Comparison of ENCODE assay signal across 9 cellular contexts in the genomic region with DNA sequence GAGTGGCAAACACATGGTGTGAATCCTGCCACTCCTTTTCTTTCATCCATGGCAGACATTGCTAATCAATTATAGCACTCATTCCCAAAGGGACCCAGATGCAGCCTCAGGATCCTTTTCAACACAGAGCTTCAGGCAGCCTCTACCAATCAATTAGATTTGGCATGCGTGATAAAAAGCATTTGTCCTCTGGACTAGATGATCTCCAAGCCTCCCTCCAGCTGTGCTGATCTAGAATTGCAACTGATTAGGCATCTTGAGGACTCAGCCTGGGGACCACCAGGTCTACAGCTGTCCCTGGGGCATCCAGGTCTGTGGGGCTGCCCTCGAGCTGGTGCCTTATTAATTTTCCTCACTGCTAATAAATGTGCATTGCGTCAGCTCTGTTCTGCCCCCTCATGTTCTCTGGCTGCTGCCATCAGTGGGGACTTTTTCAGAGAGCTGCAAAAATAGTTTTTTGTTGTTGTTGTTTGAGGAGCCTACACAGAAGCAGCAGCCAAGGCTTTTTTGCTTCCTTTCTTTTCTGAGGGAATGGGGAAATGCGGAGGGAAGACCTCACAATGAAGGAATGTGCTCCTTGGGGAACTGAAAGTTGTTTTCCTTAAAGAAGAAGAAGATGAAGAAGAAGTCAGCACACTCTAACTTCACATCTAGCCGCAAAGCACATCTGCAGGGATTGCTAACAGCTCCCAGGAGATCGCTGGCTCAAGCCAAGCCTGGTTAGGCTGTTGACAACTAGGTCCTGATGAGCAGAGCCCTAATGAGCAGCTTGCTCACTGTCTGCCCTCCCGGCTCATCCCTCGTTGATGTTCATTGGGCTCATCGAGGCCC. TPM values are rescaled to one million over a fixed set of nuclear protein-coding genes. Genes with fewer than 3 reads are reported as not detected.
DNase-seq lines count a peak whose midpoint lies in the region; FAIRE-seq and TF ChIP-seq lines count a peak whose summit lies in the region.
"Had no signal": no experiment of that assay in that cellular context is flagged by ENCODE, and none has a peak within 500 bp of the region (broad histone marks: within the 10 kb centered on the region; RNA-seq: fewer than 3 reads in every experiment).

No MANE protein-coding gene starts in this region.

- TF ChIP-seq CTCF in endothelial cell of umbilical vein (IDR thresholded peaks at IDR 0.05; ENCODE audit: extremely low read depth in 1 of 2, insufficient read depth in 1 of 2, low read depth in 1 of 2, low read length in 2 of 2): no peak
- no peak for TF ChIP-seq CTCF in type B pancreatic cell (conservative IDR thresholded peaks at IDR 0.05)

- peak overlapping the region; percentile 55 for H3K27ac Mint-ChIP-seq in type B pancreatic cell

- dilution Hi-C loops in endothelial cell of umbilical vein (cut with MboI; ENCODE audit: extremely low pct_ligation_motif_present, low sequenced_read_pairs): no loop called here

- H2AFZ ChIP-seq in endothelial cell of umbilical vein (ENCODE audit: low read depth, low read length): no peak overlapping the region

- no peaks in the 10 kb centered on the region for H3K79me2 ChIP-seq in endothelial cell of umbilical vein (ENCODE audit: control insufficient read depth, insufficient read depth, low read length)

- H3K9me3 ChIP-seq in endothelial cell of umbilical vein (replicated peaks; ENCODE audit: control insufficient read depth, insufficient read depth, low read length): no peaks in the 10 kb centered on the region

- no peak overlapping the region for H3K4me2 ChIP-seq in endothelial cell of umbilical vein (ENCODE audit: insufficient read depth, low read length)

- DNase-seq in NCI-H2171 treated with DMSO at 0.1 percent for 48 hours (lab: John Stamatoyannopoulos, UW): peak; percentile 80
- no peak for DNase-seq in endothelial cell of umbilical vein (ENCODE audit: low read depth, low spot score)
- DNase-seq in midbrain (lab: John Stamatoyannopoulos, UW): peak; percentile 75
- DNase-seq in type B pancreatic cell (ENCODE audit: extremely low spot score, unreplicated experiment): no peak
- DNase-seq in stimulated activated CD4-positive, alpha-beta T cell treated with anti-CD3 and anti-CD28 coated beads, Interleukin-1b, Interleukin-23, amount 100 ng/mL, for 48 hours: no peak
- no peak for DNase-seq in central memory CD4-positive, alpha-beta T cell
- DNase-seq in SHP77 (lab: John Stamatoyannopoulos, UW): no peak

- H3K9me3 Mint-ChIP-seq in type B pancreatic cell: no peaks in the 10 kb centered on the region

- peaks cover 44% of the 10 kb centered on the region for H3K4me1 Mint-ChIP-seq in type B pancreatic cell (ENCODE audit: unreplicated experiment)

- no peak for TF ChIP-seq POLR2A in endothelial cell of umbilical vein (IDR thresholded peaks at IDR 0.05; ENCODE audit: low read depth, low read length)

- H3K9ac ChIP-seq in endothelial cell of umbilical vein (replicated peaks; ENCODE audit: extremely low read depth, insufficient read depth, low read length): no peak overlapping the region

- no peak overlapping the region for H3K4me3 ChIP-seq in endothelial cell of umbilical vein (replicated peaks in 1 of 3; ENCODE audit: insufficient read depth in 1 of 3, low read depth in 1 of 3, low read length in 3 of 3)

- BruUV-seq in endothelial cell of umbilical vein (replicated peaks; lab: Mats Ljungman, UMichigan): no TSS peak

- H3K36me3 ChIP-seq in endothelial cell of umbilical vein (ENCODE audit: control insufficient read depth in 2 of 2, extremely low read depth in 1 of 2, insufficient read depth in 2 of 2, low read length in 2 of 2): no peaks in the 10 kb centered on the region

- POLR2A ChIA-PET in endothelial cell of umbilical vein (lab: Charles Lee): interaction anchor here (0.7 to 1.1 kb wide), 2 partner anchors 27 to 176 kb away, joined by 3 to 9 read pairs; no protein-coding TSS in a partner anchor

- intact Hi-C loops in endothelial cell of umbilical vein (cut with micrococcal nuclease): no loop called here

- no peak overlapping the region for H3K27ac ChIP-seq in endothelial cell of umbilical vein (ENCODE audit: insufficient read depth, low read depth, low read length)
- H3K27ac ChIP-seq: VCaP had no signal

- peaks cover 45% of the 10 kb centered on the region for H3K27me3 Mint-ChIP-seq in type B pancreatic cell

- H3K4me3 Mint-ChIP-seq in type B pancreatic cell: peak overlapping the region; percentile 23

- H3K4me1 ChIP-seq in endothelial cell of umbilical vein (ENCODE audit: control insufficient read depth, extremely low read depth, insufficient read depth, low read length): peaks cover 30% of the 10 kb centered on the region

- no peaks in the 10 kb centered on the region for H3K9me1 ChIP-seq in endothelial cell of umbilical vein (replicated peaks; ENCODE audit: control insufficient read depth, extremely low read depth, insufficient read depth, low read length)

- H3K27me3 ChIP-seq in endothelial cell of umbilical vein (ENCODE audit: control insufficient read depth in 2 of 2, insufficient read depth in 2 of 2, low read length in 2 of 2): no peaks in the 10 kb centered on the region

- CTCF ChIA-PET in endothelial cell of umbilical vein (lab: Charles Lee): interaction anchor here (0.7 to 2.4 kb wide), 9 partner anchors 9 to 69 kb away, joined by 3 to 15 read pairs (median 5); a partner anchor contains a TSS

- no peaks in the 10 kb centered on the region for H3K36me3 Mint-ChIP-seq in type B pancreatic cell

- FAIRE-seq in endothelial cell of umbilical vein (lab: Jason Lieb, UNC): peak; percentile 21

- no peaks in the 10 kb centered on the region for H4K20me1 ChIP-seq in endothelial cell of umbilical vein (replicated peaks; ENCODE audit: control insufficient read depth, extremely low read depth, insufficient read depth, low read length)

TF ChIP-seq in endothelial cell of umbilical vein, 7 proteins besides CTCF, POLR2A, EP300 and RAD21:
- no peak for TF ChIP-seq EZH2 (IDR thresholded peaks at IDR 0.05; ENCODE audit: borderline replicate concordance, low read depth, low read length, severe bottlenecking)
- TF ChIP-seq POLR2AphosphoS5 (IDR thresholded peaks at IDR 0.05; ENCODE audit: insufficient read depth, low read depth, low read length): no peak
- no peak for TF ChIP-seq JUN (IDR thresholded peaks at IDR 0.05; ENCODE audit: borderline replicate concordance, insufficient read depth, insufficient read length, low read depth)
- TF ChIP-seq FOS (IDR thresholded peaks at IDR 0.05; ENCODE audit: borderline replicate concordance, insufficient read depth, low read length): no peak
- TF ChIP-seq, protein P1, sequence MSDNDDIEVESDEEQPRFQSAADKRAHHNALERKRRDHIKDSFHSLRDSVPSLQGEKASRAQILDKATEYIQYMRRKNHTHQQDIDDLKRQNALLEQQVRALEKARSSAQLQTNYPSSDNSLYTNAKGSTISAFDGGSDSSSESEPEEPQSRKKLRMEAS (IDR thresholded peaks at IDR 0.05; ENCODE audit: insufficient read depth, insufficient read length): no peak
- TF ChIP-seq GATA2 (IDR thresholded peaks at IDR 0.05; ENCODE audit: insufficient read depth, insufficient read length, low read depth, low read length): no peak

RNA-seq across cellular contexts. Expression of a gene that starts 8.8 kb away (rescaled TPM):
- total RNA-seq in endothelial cell of umbilical vein (12.7 and 12.8 TPM in 2 replicates), type B pancreatic cell (ENCODE audit: low replicate concordance) (1.8 and 13.7 TPM in 2 replicates)
- 10.3 and 13.8 TPM in 2 replicates for polyA plus RNA-seq in endothelial cell of umbilical vein
- 8.9 and 11.0 TPM in 2 replicates for polyA plus RNA-seq in endothelial cell of umbilical vein (2011; cell fraction: cytosol; rRNA removed)
- polyA plus RNA-seq in endothelial cell of umbilical vein (2011; cell fraction: nucleus; rRNA removed): 9.6 and 9.7 TPM in 2 replicates
- polyA plus RNA-seq in endothelial cell of umbilical vein (2012): 12.4 and 23.6 TPM in 2 replicates
- 10.8 and 11.7 TPM in 2 replicates for polyA minus RNA-seq in endothelial cell of umbilical vein
- 7.1 TPM for polyA minus RNA-seq in endothelial cell of umbilical vein (2011; cell fraction: cytosol; rRNA and poly(A)+ RNA removed)
- 11.9 and 15.4 TPM in 2 replicates for polyA minus RNA-seq in endothelial cell of umbilical vein (2011; cell fraction: nucleus; rRNA and poly(A)+ RNA removed)

RNA-seq across cellular contexts. Expression of a gene that starts 50.8 kb away (rescaled TPM):
- total RNA-seq in endothelial cell of umbilical vein (not detected in 2 replicates), type B pancreatic cell (ENCODE audit: low replicate concordance) (not detected in 2 replicates)
- polyA plus RNA-seq in endothelial cell of umbilical vein: not detected in 2 replicates
- not detected in 2 replicates for polyA plus RNA-seq in endothelial cell of umbilical vein (2011; cell fraction: cytosol; rRNA removed)
- polyA plus RNA-seq in endothelial cell of umbilical vein (2011; cell fraction: nucleus; rRNA removed): 0.28 TPM in 1 of 2 replicates, not detected in the other
- not detected in 2 replicates for polyA plus RNA-seq in endothelial cell of umbilical vein (2012)
- polyA minus RNA-seq in endothelial cell of umbilical vein: not detected in 2 replicates
- polyA minus RNA-seq in endothelial cell of umbilical vein (2011; cell fraction: cytosol; rRNA and poly(A)+ RNA removed): not detected
- polyA minus RNA-seq in endothelial cell of umbilical vein (2011; cell fraction: nucleus; rRNA and poly(A)+ RNA removed): not detected in 2 replicates
- total RNA-seq: dermis microvascular lymphatic vessel endothelial cell had no signal

Comparison
In these comparisons a context has a peak if more than half of its experiments do, and no peak if none do; other contexts are left out.
1. DNase-seq: peak in NCI-H2171 treated with DMSO at 0.1 percent for 48 hours (single experiment) and midbrain (single experiment); none in endothelial cell of umbilical vein (single experiment), type B pancreatic cell (single experiment), stimulated activated CD4-positive, alpha-beta T cell treated with anti-CD3 and anti-CD28 coated beads, Interleukin-1b, Interleukin-23, amount 100 ng/mL, for 48 hours (single experiment), central memory CD4-positive, alpha-beta T cell (single experiment) and SHP77 (0 of 2).